In genomic region chr3:168116279-168116678, GRCh38 we compare ENCODE assay signal across 12 cellular contexts. TPM values are rescaled to one million over a fixed set of nuclear protein-coding genes. Genes with fewer than 3 reads are reported as not detected.
DNase-seq lines count a peak whose midpoint lies in the region; ATAC-seq, FAIRE-seq and TF ChIP-seq lines count a peak whose summit lies in the region.
"Had no signal": no experiment of that assay in that cellular context is flagged by ENCODE, and none has a peak within 500 bp of the region (broad histone marks: within the 10 kb centered on the region; RNA-seq: fewer than 3 reads in every experiment).

No MANE protein-coding gene starts in this region.

- H2BK120ac ChIP-seq in IMR-90 (ENCODE audit: low read depth, low read length), result peak overlapping the region; percentile 0; the same call in 1 of the 2 replicates

- no peaks in the 10 kb centered on the region for H3K79me1 ChIP-seq in IMR-90 (ENCODE audit: low read depth in 1 of 2, low read length in 2 of 2)

- H3K4me1 ChIP-seq in IMR-90 (ENCODE audit: control insufficient read depth, insufficient read depth, low read length) (peaks cover 5% of the 10 kb centered on the region), astrocyte (ENCODE audit: insufficient read depth, low read length) (peaks cover 4% of the 10 kb centered on the region), heart right ventricle (peaks cover 0 to 39% (median 17%) of the 10 kb centered on the region in 9 donors), HAP-1 (peaks cover 14% of the 10 kb centered on the region)

- no peak overlapping the region for H3K4ac ChIP-seq in IMR-90 (ENCODE audit: low read depth, low read length)

- H4K20me1 ChIP-seq in IMR-90 (ENCODE audit: insufficient read depth, low read length) (no peaks in the 10 kb centered on the region), astrocyte (ENCODE audit: insufficient read depth, low read length) (no peaks in the 10 kb centered on the region)

- TF ChIP-seq CTCF in IMR-90 (conservative IDR thresholded peaks at IDR 0.05; ENCODE audit: low read depth, low read length) (no peak), astrocyte (IDR thresholded peaks at IDR 0.05; ENCODE audit: insufficient read depth, low read depth, low read length) (no peak), heart right ventricle (IDR thresholded peaks at IDR 0.05) (no peak)

- no peak overlapping the region for H3K23ac ChIP-seq in IMR-90 (ENCODE audit: low read depth, low read length)

- intact Hi-C loops in IMR-90 (cut with micrococcal nuclease) (no loop called here), heart right ventricle (cut with DNase I) (loop anchor here in 2 of 10 donors (5.0 kb wide), 1 partner anchor 46 kb away; no protein-coding TSS in a partner anchor), sciatic nerve (cut with DNase I) (no loop called here)

- H3K27ac ChIP-seq in IMR-90 (ENCODE audit: insufficient read depth, low read length), result no peak overlapping the region
- no peak overlapping the region for H3K27ac ChIP-seq in astrocyte (ENCODE audit: low read depth, low read length)
- peak overlapping the region in 2 of 10 donors; percentile 19 to 34 for H3K27ac ChIP-seq in heart right ventricle

- H4K5ac ChIP-seq in IMR-90 (ENCODE audit: low read depth, low read length), result no peak overlapping the region

- no peak overlapping the region; the same call in 1 of the 2 replicates for H3K14ac ChIP-seq in IMR-90 (replicated peaks; ENCODE audit: low read depth, low read length)

- ATAC-seq in IMR-90 (ENCODE audit: low read depth) (no peak), heart right ventricle (peak; percentile 50 to 95 (median 88)), sciatic nerve (peak; percentile 81)

- no peaks in the 10 kb centered on the region for H3K36me3 ChIP-seq in IMR-90 (ENCODE audit: control insufficient read depth, insufficient read depth, low read length)
- no peaks in the 10 kb centered on the region for H3K36me3 ChIP-seq in astrocyte (ENCODE audit: insufficient read depth, low read length)
- no peaks in the 10 kb centered on the region for H3K36me3 ChIP-seq in heart right ventricle
- no peaks in the 10 kb centered on the region for H3K36me3 ChIP-seq in HAP-1 (replicated peaks)

- DNase-seq in IMR-90 (no peak), astrocyte (ENCODE audit: low read depth) (peak; percentile 93), heart right ventricle (peak; percentile 24 to 70), sciatic nerve (ENCODE audit: low spot score) (peak; percentile 57), DMS79 treated with DMSO at 0.1 percent for 48 hours (lab: John Stamatoyannopoulos, UW) (no peak), HAP-1 (ENCODE audit: low spot score in 2 of 2) (no peak), NCI-H2227 treated with DMSO at 0.1 percent for 48 hours (lab: John Stamatoyannopoulos, UW) (no peak), NCI-H82 (lab: John Stamatoyannopoulos, UW) (no peak)
- DNase-seq: activated CD4-positive, alpha-beta T cell treated with anti-CD3 and anti-CD28 coated beads, Interleukin-2, amount 10 ng/mL, durations not matched to agents 24 days and 14 days; GDM1; NCI-H526 treated with DMSO at 0.1 percent for 48 hours; SK-N-SH had no signal

- no peak overlapping the region for H2BK5ac ChIP-seq in IMR-90 (ENCODE audit: low read depth, low read length, poor library complexity, severe bottlenecking)

- no peaks in the 10 kb centered on the region for H3K9me1 ChIP-seq in IMR-90 (ENCODE audit: insufficient read depth, low read length)

- FAIRE-seq in astrocyte (lab: Jason Lieb, UNC), result no peak

- no peaks in the 10 kb centered on the region for H3K9me3 ChIP-seq in IMR-90 (ENCODE audit: control insufficient read depth, insufficient read depth, low read length)
- no peaks in the 10 kb centered on the region for H3K9me3 ChIP-seq in astrocyte (ENCODE audit: insufficient read depth, low read depth, low read length)
- no peaks in the 10 kb centered on the region for H3K9me3 ChIP-seq in heart right ventricle
- H3K9me3 ChIP-seq in HAP-1, result no peaks in the 10 kb centered on the region
- H3K9me3 ChIP-seq: SK-N-SH had no signal

- dilution Hi-C loops in IMR-90 (cut with HindIII; ENCODE audit: low sequenced_read_pairs, unreplicated experiment), result no loop called here

- no peak overlapping the region for H3K56ac ChIP-seq in IMR-90 (ENCODE audit: extremely low read depth, insufficient read depth, low read length)

- no peaks in the 10 kb centered on the region for H3K79me2 ChIP-seq in astrocyte (ENCODE audit: insufficient read depth, low read length)

- CTCF ChIA-PET in IMR-90 (lab: Yijun Ruan, JAX), result no interaction called here

- no peak overlapping the region for H3K27ac Mint-ChIP-seq in astrocyte (ENCODE audit: unreplicated experiment)
- H3K27ac Mint-ChIP-seq: activated CD4-positive, alpha-beta T cell treated with anti-CD3 and anti-CD28 coated beads, Interleukin-2, amount 10 ng/mL, durations not matched to agents 24 days and 14 days had no signal

- in situ Hi-C loops in IMR-90 (cut with MboI; ENCODE audit: low sequenced_read_pairs) (no loop called here), HAP-1 (cut with MboI; ENCODE audit: low sequenced_read_pairs) (no loop called here)

- no peak overlapping the region for H4K8ac ChIP-seq in IMR-90 (ENCODE audit: low read depth in 2 of 2, low read length in 2 of 2)

- no peaks in the 10 kb centered on the region for H3K4me1 Mint-ChIP-seq in astrocyte (ENCODE audit: low read depth, unreplicated experiment)
- H3K4me1 Mint-ChIP-seq: activated CD4-positive, alpha-beta T cell treated with anti-CD3 and anti-CD28 coated beads, Interleukin-2, amount 10 ng/mL, durations not matched to agents 24 days and 14 days had no signal

- POLR2A ChIA-PET in IMR-90 (lab: Charles Lee; ENCODE audit: unreplicated experiment), result no interaction called here

- H3K4me2 ChIP-seq in IMR-90 (ENCODE audit: low read depth, low read length), result no peak overlapping the region
- H3K4me2 ChIP-seq in astrocyte (ENCODE audit: low read length), result no peak overlapping the region
- H3K4me2 ChIP-seq: SK-N-SH had no signal

- no peak overlapping the region for H3K18ac ChIP-seq in IMR-90 (ENCODE audit: low read depth, low read length)

- H2BK15ac ChIP-seq in IMR-90 (ENCODE audit: low read depth, low read length), result no peak overlapping the region

- H3K9me3 Mint-ChIP-seq in astrocyte (ENCODE audit: unreplicated experiment), result no peaks in the 10 kb centered on the region
- H3K9me3 Mint-ChIP-seq: activated CD4-positive, alpha-beta T cell treated with anti-CD3 and anti-CD28 coated beads, Interleukin-2, amount 10 ng/mL, durations not matched to agents 24 days and 14 days had no signal

- TF ChIP-seq POLR2A in IMR-90 (IDR thresholded peaks at IDR 0.05; ENCODE audit: low read depth, low read length), result no peak

- H4K91ac ChIP-seq in IMR-90 (ENCODE audit: insufficient read depth, low read depth, low read length), result no peak overlapping the region

- no peaks in the 10 kb centered on the region for H3K36me3 Mint-ChIP-seq in astrocyte (ENCODE audit: low read depth, unreplicated experiment)

- no peak overlapping the region for H3K9ac ChIP-seq in IMR-90 (ENCODE audit: low read depth, low read length)
- H3K9ac ChIP-seq in astrocyte (ENCODE audit: low read length), result no peak overlapping the region
- H3K9ac ChIP-seq: SK-N-SH had no signal

- no peak overlapping the region for H3K4me3 ChIP-seq in IMR-90 (ENCODE audit: insufficient read depth, low read depth, low read length)
- H3K4me3 ChIP-seq in astrocyte (ENCODE audit: insufficient read depth, low read depth, low read length), result no peak overlapping the region
- H3K4me3 ChIP-seq in heart right ventricle, result no peak overlapping the region
- H3K4me3 ChIP-seq in HAP-1, result no peak overlapping the region

- WGBS in IMR-90 (ENCODE audit: extremely low coverage in 2 of 2, insufficient read length in 1 of 2), 2 experiments, result no CpG with 5 or more reads among the region's 4 CpGs
- WGBS in heart right ventricle, 2 donors, result 33 to 45% methylated on average over 4 of the region's 4 CpGs

- H2AFZ ChIP-seq in IMR-90 (replicated peaks; ENCODE audit: low read length, poor library complexity), result no peak overlapping the region
- no peak overlapping the region for H2AFZ ChIP-seq in astrocyte (ENCODE audit: low read depth, low read length)

- no peak for TF ChIP-seq RAD21 in IMR-90 (IDR thresholded peaks at IDR 0.05; ENCODE audit: low read length)

- BruUV-seq in IMR-90 (replicated peaks; lab: Mats Ljungman, UMichigan), result no TSS peak

- H2AK9ac ChIP-seq in IMR-90 (replicated peaks; ENCODE audit: low read depth, low read length, poor library complexity), result no peak overlapping the region

- no peak overlapping the region for H2AK5ac ChIP-seq in IMR-90 (ENCODE audit: low read depth, low read length)

- no peaks in the 10 kb centered on the region for H3K27me3 ChIP-seq in IMR-90 (ENCODE audit: control insufficient read depth, insufficient read depth, low read length)
- H3K27me3 ChIP-seq in astrocyte (ENCODE audit: insufficient read depth, low read length), result no peaks in the 10 kb centered on the region
- H3K27me3 ChIP-seq in heart right ventricle, result no peaks in the 10 kb centered on the region
- no peaks in the 10 kb centered on the region for H3K27me3 ChIP-seq in HAP-1 (ENCODE audit: low read depth)

- no peak overlapping the region for H3K4me3 Mint-ChIP-seq in astrocyte (ENCODE audit: unreplicated experiment)
- H3K4me3 Mint-ChIP-seq: activated CD4-positive, alpha-beta T cell treated with anti-CD3 and anti-CD28 coated beads, Interleukin-2, amount 10 ng/mL, durations not matched to agents 24 days and 14 days had no signal

- no peaks in the 10 kb centered on the region for H3K27me3 Mint-ChIP-seq in astrocyte (ENCODE audit: low read depth, unreplicated experiment)

- H2BK20ac ChIP-seq in IMR-90 (ENCODE audit: low read depth, low read length), result no peak overlapping the region

TF ChIP-seq in IMR-90, 13 proteins besides CTCF, POLR2A, EP300 and RAD21:
- TF ChIP-seq, protein P1, sequence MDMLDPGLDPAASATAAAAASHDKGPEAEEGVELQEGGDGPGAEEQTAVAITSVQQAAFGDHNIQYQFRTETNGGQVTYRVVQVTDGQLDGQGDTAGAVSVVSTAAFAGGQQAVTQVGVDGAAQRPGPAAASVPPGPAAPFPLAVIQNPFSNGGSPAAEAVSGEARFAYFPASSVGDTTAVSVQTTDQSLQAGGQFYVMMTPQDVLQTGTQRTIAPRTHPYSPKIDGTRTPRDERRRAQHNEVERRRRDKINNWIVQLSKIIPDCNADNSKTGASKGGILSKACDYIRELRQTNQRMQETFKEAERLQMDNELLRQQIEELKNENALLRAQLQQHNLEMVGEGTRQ (IDR thresholded peaks at IDR 0.05; ENCODE audit: low read depth, low read length), result no peak
- TF ChIP-seq RFX5 (IDR thresholded peaks at IDR 0.05; ENCODE audit: low read depth, low read length) (peak; percentile 80), NFE2L2 (IDR thresholded peaks at IDR 0.05; ENCODE audit: low read depth, low read length) (no peak), MAZ (IDR thresholded peaks at IDR 0.05; ENCODE audit: borderline replicate concordance, low read depth, low read length) (no peak)

RNA-seq across cellular contexts. Expression of gene GOLIM4, which starts 20.6 kb away (rescaled TPM):
- total RNA-seq in IMR-90 (2012; rRNA removed), result 71.2 and 90.0 TPM in 2 replicates
- 44.6 and 48.8 TPM in 2 replicates for polyA plus RNA-seq in IMR-90 (2012; rRNA removed)
- 19.4 and 19.5 TPM in 2 replicates for polyA plus RNA-seq in IMR-90 (2012; cell fraction: cytosol; rRNA removed)
- polyA plus RNA-seq in IMR-90 (2012; cell fraction: nucleus; rRNA removed; ENCODE audit: low replicate concordance), result 11.1 and 19.3 TPM in 2 replicates
- 51.5 and 53.7 TPM in 2 replicates for total RNA-seq in astrocyte
- 100 to 1,000 TPM in 1 of 10 donors, 10 to 100 TPM in 9; 56.6 to 103 (median 77.3) TPM for total RNA-seq in heart right ventricle
- 10 to 100 TPM; 18.8 to 38.0 TPM for polyA plus RNA-seq in heart right ventricle
- 48.9 TPM for total RNA-seq in sciatic nerve

Comparison
In these comparisons a context has a peak if more than half of its experiments do, and no peak if none do; other contexts are left out.
1. DNase-seq: peak in astrocyte (single experiment), heart right ventricle (2 of 2) and sciatic nerve (single experiment); none in IMR-90 (single experiment), DMS79 treated with DMSO at 0.1 percent for 48 hours (single experiment), HAP-1 (0 of 2), NCI-H2227 treated with DMSO at 0.1 percent for 48 hours (single experiment) and NCI-H82 (single experiment).